Comparison of ENCODE assay signal across 15 cellular contexts in genomic region chr13:77519396-77519795, GRCh38. TPM values are rescaled to one million over a fixed set of nuclear protein-coding genes. Genes with fewer than 3 reads are reported as not detected.
"Had no signal": no experiment of that assay in that cellular context is flagged by ENCODE, and none has a peak within 500 bp of the region (broad histone marks: within the 10 kb centered on the region; RNA-seq: fewer than 3 reads in every experiment).

No MANE protein-coding gene starts in this region.

RNA-seq across cellular contexts. Expression of gene SCEL, which starts 16.1 kb away (rescaled TPM):
- total RNA-seq: activated naive CD4-positive, alpha-beta T cell treated with anti-CD3 and anti-CD28 coated beads for 36 hours; activated naive CD4-positive, alpha-beta T cell treated with anti-CD3 and anti-CD28 coated beads, Interleukin-2, amount 50 U/mL, for 72 hours; activated naive CD8-positive, alpha-beta T cell treated with anti-CD3 and anti-CD28 coated beads for 36 hours; activated naive CD8-positive, alpha-beta T cell treated with anti-CD3 and anti-CD28 coated beads, Interleukin-2, amount 10 ng/mL, durations not matched to agents 7 days and 5 days; activated T-cell treated with anti-CD3 and anti-CD28 coated beads, Interleukin-2, amount 50 U/mL, for 4 hours; activated T-cell treated with anti-CD3 and anti-CD28 coated beads, Interleukin-2, amount 50 U/mL, for 72 hours; activated T-helper 1 cell treated with anti-CD3 and anti-CD28 coated beads, Interleukin-12 subunit alpha, Interleukin-12 subunit beta, Interleukin-2, Interleukin-4 antibody, amounts not matched to agents 30 ng/mL and 10 ng/mL and 1 ng/mL, durations not matched to agents 14 hours and 24 hours and 36 hours; activated T-helper 17 cell treated with anti-CD3 and anti-CD28 coated beads, Interleukin-2, amount 50 U/mL, for 72 hours; activated T-helper 2 cell treated with anti-CD3 and anti-CD28 coated beads, Interferon-gamma antibody, Interleukin-2, Interleukin-4, amounts not matched to agents 10 μg/mL and 5 μg/mL and 100 μg/mL, durations not matched to agents 14 hours and 24 hours and 36 hours; aorta; ascending aorta; body of pancreas; cardiac muscle cell; cardiac septum; chondrocyte had no signal
- polyA plus RNA-seq: cardiac muscle cell had no signal
